ENCODE assay signal across 1 cellular context in genomic region chr6:73461537-73462350, GRCh38.
A peak's percentile ranks its signal among the peaks of the same experiment; 100 is the strongest.
TF ChIP-seq lines count a peak whose summit lies in the region.

Gene MTO1 (plus strand): TSS chr6:73461737. CDS start chr6:73461855, 118 bp downstream.

TF ChIP-seq in H1, 55 proteins besides CTCF, POLR2A, EP300 and RAD21 (continued from another document):
- TF ChIP-seq USF2 (IDR thresholded peaks at IDR 0.05; ENCODE audit: low read length): no peak
- no peak for TF ChIP-seq SRF (IDR thresholded peaks at IDR 0.05; ENCODE audit: low read depth, low read length)
- TF ChIP-seq POLR2AphosphoS5 (IDR thresholded peaks at IDR 0.05; ENCODE audit: low read depth, low read length): peak; percentile 58
- no peak for TF ChIP-seq SIRT6 (IDR thresholded peaks at IDR 0.05; ENCODE audit: low read length)
- no peak for TF ChIP-seq SP4 (IDR thresholded peaks at IDR 0.05; ENCODE audit: low read length)
- 0 out of 2 replicates have a peak, but pooled peaks have one; percentile 20 for TF ChIP-seq JUND (IDR thresholded peaks at IDR 0.05; ENCODE audit: low read length)
- TF ChIP-seq TAF1 (IDR thresholded peaks at IDR 0.05; ENCODE audit: low read depth, low read length): peak; percentile 84
- TF ChIP-seq E2F6 (IDR thresholded peaks at IDR 0.05): no peak
- TF ChIP-seq KDM1A (IDR thresholded peaks at IDR 0.05; ENCODE audit: borderline replicate concordance, low read length): no peak
- no peak for TF ChIP-seq CHD7 (IDR thresholded peaks at IDR 0.05; ENCODE audit: insufficient replicate concordance, low read length)
- no peak for TF ChIP-seq ATF3 (IDR thresholded peaks at IDR 0.05; ENCODE audit: insufficient read depth, low read depth, low read length)
- TF ChIP-seq NANOG (IDR thresholded peaks at IDR 0.05; ENCODE audit: insufficient read depth, low read depth, low read length, poor library complexity, severe bottlenecking): no peak
- peak; percentile 85 for TF ChIP-seq SAP30 (IDR thresholded peaks at IDR 0.05; ENCODE audit: insufficient read depth, insufficient replicate concordance, low read length)
- no peak for TF ChIP-seq TCF12 (IDR thresholded peaks at IDR 0.05; ENCODE audit: low read depth, low read length)
- peak; percentile 44; the same call in 1 of the 2 replicates for TF ChIP-seq MAX (IDR thresholded peaks at IDR 0.05)
- no peak for TF ChIP-seq RXRA (IDR thresholded peaks at IDR 0.05; ENCODE audit: insufficient read depth, low read depth, low read length)
- no peak for TF ChIP-seq CBX5 (IDR thresholded peaks at IDR 0.05; ENCODE audit: low read depth, low read length)
- no peak for TF ChIP-seq BACH1 (IDR thresholded peaks at IDR 0.05; ENCODE audit: low read length)
- no peak for TF ChIP-seq SP1 (IDR thresholded peaks at IDR 0.05; ENCODE audit: low read depth, low read length)
- TF ChIP-seq GABPA (IDR thresholded peaks at IDR 0.05; ENCODE audit: borderline replicate concordance, insufficient read depth, low read length): no peak
- no peak for TF ChIP-seq CBX8 (IDR thresholded peaks at IDR 0.05; ENCODE audit: borderline replicate concordance, low read depth, low read length)
- no peak for TF ChIP-seq SIX5 (IDR thresholded peaks at IDR 0.05; ENCODE audit: low read depth, low read length)
- TF ChIP-seq CHD2 (IDR thresholded peaks at IDR 0.05; ENCODE audit: low read length): no peak
- TF ChIP-seq CREB1 (IDR thresholded peaks at IDR 0.05): peak; percentile 64; the same call in 1 of the 2 replicates
- TF ChIP-seq CHD1 (IDR thresholded peaks at IDR 0.05; ENCODE audit: low read depth, low read length): peak; percentile 67; the same call in 1 of the 2 replicates
- no peak for TF ChIP-seq BCL11A (IDR thresholded peaks at IDR 0.05; ENCODE audit: low read depth in 2 of 2, low read length in 2 of 2)
- TF ChIP-seq JUN (IDR thresholded peaks at IDR 0.05; ENCODE audit: low read depth, low read length): no peak
- TF ChIP-seq BRCA1 (IDR thresholded peaks at IDR 0.05; ENCODE audit: low read depth, low read length): no peak
- TF ChIP-seq SUZ12 (IDR thresholded peaks at IDR 0.05; ENCODE audit: low read length): no peak
- TF ChIP-seq RNF2 (IDR thresholded peaks at IDR 0.05; ENCODE audit: borderline replicate concordance, low read depth, low read length, missing control alignments, poor library complexity, severe bottlenecking): no peak
- TF ChIP-seq ZNF274 (IDR thresholded peaks at IDR 0.05; ENCODE audit: borderline replicate concordance, extremely low read depth, low read length): no peak
- peak; percentile 95 for TF ChIP-seq CEBPB (IDR thresholded peaks at IDR 0.05; ENCODE audit: low read depth, low read length)
- peak; percentile 87 for TF ChIP-seq PHF8 (conservative IDR thresholded peaks at IDR 0.05; ENCODE audit: low read depth, low read length)
- TF ChIP-seq GTF2F1 (IDR thresholded peaks at IDR 0.05; ENCODE audit: borderline replicate concordance, low read depth, low read length): no peak
- TF ChIP-seq CTBP2 (IDR thresholded peaks at IDR 0.05; ENCODE audit: borderline replicate concordance, insufficient read depth, insufficient read length, low read length): no peak
- no peak for TF ChIP-seq TEAD4 (IDR thresholded peaks at IDR 0.05; ENCODE audit: low read depth, low read length)
- TF ChIP-seq MAFK (IDR thresholded peaks at IDR 0.05; ENCODE audit: low read depth, low read length): no peak
- TF ChIP-seq POU5F1 (IDR thresholded peaks at IDR 0.05; ENCODE audit: low read depth, low read length): no peak
- TF ChIP-seq TBP (IDR thresholded peaks at IDR 0.05; ENCODE audit: low read depth, low read length): peak; percentile 67
- no peak for TF ChIP-seq HDAC6 (IDR thresholded peaks at IDR 0.05; ENCODE audit: low read depth, low read length)
- no peak for TF ChIP-seq EZH2 (IDR thresholded peaks at IDR 0.05; ENCODE audit: low read depth, low read length, severe bottlenecking)
- peak; percentile 96 for TF ChIP-seq ASH2L (IDR thresholded peaks at IDR 0.05; ENCODE audit: low read length)
- TF ChIP-seq KDM4A (IDR thresholded peaks at IDR 0.05; ENCODE audit: low read depth, low read length, severe bottlenecking): peak; percentile 71
- no peak for TF ChIP-seq ATF2 (IDR thresholded peaks at IDR 0.05; ENCODE audit: low read length)
- TF ChIP-seq TAF7 (optimal IDR thresholded peaks at IDR 0.05; ENCODE audit: borderline replicate concordance, low read depth, low read length): no peak
- peak; percentile 98 for TF ChIP-seq YY1 (IDR thresholded peaks at IDR 0.05; ENCODE audit: low read depth, low read length)
- TF ChIP-seq FOSL1 (IDR thresholded peaks at IDR 0.05; ENCODE audit: insufficient read depth, low read depth, low read length): no peak
- TF ChIP-seq SIN3A (conservative IDR thresholded peaks at IDR 0.05 in 1 of 2, IDR thresholded peaks at IDR 0.05 in 1 of 2; ENCODE audit: low read depth in 1 of 2, low read length in 2 of 2): peak; percentile 21 to 63; a peak in 1 of 4 replicates
- TF ChIP-seq RBBP5 (IDR thresholded peaks at IDR 0.05; ENCODE audit: borderline replicate concordance, low read depth, low read length): peak; percentile 96
TF ChIP-seq in H1: peak in this region for 17.
